ENCODE assay signal across 8 cellular contexts in genomic region chr16:68257906-68258800, GRCh38. TPM values are rescaled to one million over a fixed set of nuclear protein-coding genes. Genes with fewer than 3 reads are reported as not detected.
A peak's percentile ranks its signal among the peaks of the same experiment; 100 is the strongest.
DNase-seq lines count a peak whose midpoint lies in the region; ATAC-seq and TF ChIP-seq lines count a peak whose summit lies in the region.

No MANE protein-coding gene starts in this region.

- in situ Hi-C loops in mammary epithelial cell (cut with MboI; ENCODE audit: low sequenced_read_pairs in 2 of 2), result loop anchor here (5.0 to 25.0 kb wide), 2 partner anchors 74 to 229 kb away; no protein-coding TSS in a partner anchor

- H2AFZ ChIP-seq in DND-41 (ENCODE audit: low read depth, low read length), result no peak overlapping the region
- no peak overlapping the region for H2AFZ ChIP-seq in mammary epithelial cell (ENCODE audit: low read depth, low read length)

- DNase-seq in DND-41, result no peak
- DNase-seq in HPDE6-E6E7 (ENCODE audit: extremely low spot score), result peak; percentile 49
- peak; percentile 54 for DNase-seq in mammary epithelial cell
- DNase-seq in naive thymus-derived CD4-positive, alpha-beta T cell, result no peak
- no peak for DNase-seq in SJCRH30
- no peak for DNase-seq in NCI-H748 (lab: John Stamatoyannopoulos, UW; ENCODE audit: unreplicated experiment)
- DNase-seq in stimulated activated CD8-positive, alpha-beta memory T cell treated with anti-CD3 and anti-CD28 coated beads, Interleukin-4, amount 100 ng/mL, for 48 hours, result no peak

- no peak for TF ChIP-seq CTCF in DND-41 (IDR thresholded peaks at IDR 0.05; ENCODE audit: borderline replicate concordance, extremely low read depth, low read length, poor library complexity, severe bottlenecking)
- TF ChIP-seq CTCF in mammary epithelial cell (conservative IDR thresholded peaks at IDR 0.05 in 1 of 2, IDR thresholded peaks at IDR 0.05 in 1 of 2; ENCODE audit: extremely low read depth in 1 of 2, insufficient read depth in 1 of 2, low read depth in 1 of 2, low read length in 2 of 2), result no peak

- dilution Hi-C loops in mammary epithelial cell (cut with HindIII; ENCODE audit: low sequenced_read_pairs), result no loop called here

- H3K4me3 ChIP-seq in DND-41 (ENCODE audit: low read depth in 1 of 2, low read length in 2 of 2) (peak overlapping the region in 1 of 2 experiments; percentile 11; a peak in 1 of 4 replicates), mammary epithelial cell (replicated peaks in 1 of 3; ENCODE audit: insufficient read depth in 1 of 3, low read depth in 2 of 3, low read length in 3 of 3) (no peak overlapping the region), SJCRH30 (no peak overlapping the region)
- H3K4me3 ChIP-seq in naive thymus-derived CD4-positive, alpha-beta T cell (ENCODE audit: low read length), result no peak overlapping the region

- peaks cover 7 to 33% (median 24%) of the 10 kb centered on the region in 7 donors for H3K4me1 Mint-ChIP-seq in naive thymus-derived CD4-positive, alpha-beta T cell

- no peak for ATAC-seq in DND-41 (ENCODE audit: insufficient read depth, low read depth)
- peak; percentile 52 for ATAC-seq in naive thymus-derived CD4-positive, alpha-beta T cell
- ATAC-seq in GM19455 (IDR thresholded peaks at IDR 0.05; ENCODE audit: unreplicated experiment), result no peak

- H3K36me3 ChIP-seq in DND-41 (ENCODE audit: insufficient read depth, low read length) (peaks cover 60% of the 10 kb centered on the region), mammary epithelial cell (ENCODE audit: insufficient read depth, low read length) (peaks cover 4% of the 10 kb centered on the region), SJCRH30 (no peaks in the 10 kb centered on the region)
- peaks cover 0 to 46% (median 5%) of the 10 kb centered on the region in 3 experiments for H3K36me3 ChIP-seq in naive thymus-derived CD4-positive, alpha-beta T cell (ENCODE audit: control insufficient read depth in 2 of 3, insufficient read depth in 3 of 3, low read length in 3 of 3)

- peaks cover 53% of the 10 kb centered on the region for H3K4me1 ChIP-seq in DND-41 (ENCODE audit: insufficient read depth, low read length)
- H3K4me1 ChIP-seq in mammary epithelial cell (ENCODE audit: insufficient read depth, low read length), result peaks cover 8% of the 10 kb centered on the region
- H3K4me1 ChIP-seq in naive thymus-derived CD4-positive, alpha-beta T cell (ENCODE audit: control insufficient read depth in 2 of 2, insufficient read depth in 2 of 2, low read length in 2 of 2), result peaks cover 0 to 18% of the 10 kb centered on the region in 2 donors
- H3K4me1 ChIP-seq in SJCRH30, result no peaks in the 10 kb centered on the region

- H3K27ac ChIP-seq in DND-41 (ENCODE audit: low read length) (peak overlapping the region; percentile 97), mammary epithelial cell (ENCODE audit: insufficient read depth, low read depth, low read length) (no peak overlapping the region), SJCRH30 (no peak overlapping the region)
- no peak overlapping the region for H3K27ac ChIP-seq in naive thymus-derived CD4-positive, alpha-beta T cell (ENCODE audit: low read depth, low read length)

- peak overlapping the region; percentile 58 for H3K9ac ChIP-seq in DND-41 (ENCODE audit: low read depth, low read length)
- H3K9ac ChIP-seq in mammary epithelial cell (ENCODE audit: insufficient read depth, low read length), result no peak overlapping the region

- CTCF ChIA-PET in mammary epithelial cell (lab: Charles Lee; ENCODE audit: low non-redundant PET), result no interaction called here
- CTCF ChIA-PET in naive thymus-derived CD4-positive, alpha-beta T cell (lab: Charles Lee), result interaction anchor here (0.6 to 9.0 kb wide), 4 partner anchors 26 to 976 kb away, joined by 3 to 317 read pairs (median 114); no protein-coding TSS in a partner anchor

- H3K79me2 ChIP-seq in DND-41 (ENCODE audit: insufficient read depth, low read length) (peaks cover 10% of the 10 kb centered on the region; the same call in 1 of the 2 replicates), mammary epithelial cell (ENCODE audit: insufficient read depth, low read length) (no peaks in the 10 kb centered on the region)

- POLR2A ChIA-PET in naive thymus-derived CD4-positive, alpha-beta T cell (lab: Charles Lee), result interaction anchor here (0.6 to 25.4 kb wide), 4 partner anchors 21 to 667 kb away, joined by 3 to 531 read pairs (median 3); no protein-coding TSS in a partner anchor

- H3K9me3 ChIP-seq in DND-41 (ENCODE audit: insufficient read depth, low read length, severe bottlenecking), result no peaks in the 10 kb centered on the region
- H3K9me3 ChIP-seq in mammary epithelial cell (replicated peaks; ENCODE audit: insufficient read depth, low read length), result no peaks in the 10 kb centered on the region
- no peaks in the 10 kb centered on the region for H3K9me3 ChIP-seq in naive thymus-derived CD4-positive, alpha-beta T cell (ENCODE audit: control insufficient read depth in 2 of 3, low read length in 3 of 3)
- no peaks in the 10 kb centered on the region for H3K9me3 ChIP-seq in SJCRH30 (replicated peaks)

- H3K4me2 ChIP-seq in DND-41 (ENCODE audit: insufficient read depth, low read length) (peak overlapping the region; percentile 54), mammary epithelial cell (ENCODE audit: insufficient read depth, low read depth, low read length) (no peak overlapping the region)

- no peaks in the 10 kb centered on the region for H3K9me3 Mint-ChIP-seq in naive thymus-derived CD4-positive, alpha-beta T cell

- no peaks in the 10 kb centered on the region for H4K20me1 ChIP-seq in DND-41 (ENCODE audit: insufficient read depth, low read length)
- H4K20me1 ChIP-seq in mammary epithelial cell (ENCODE audit: insufficient read depth, low read length), result no peaks in the 10 kb centered on the region

- H3K27me3 ChIP-seq in DND-41 (ENCODE audit: insufficient read depth, low read length, poor library complexity) (no peaks in the 10 kb centered on the region), mammary epithelial cell (ENCODE audit: insufficient read depth, low read length) (no peaks in the 10 kb centered on the region), SJCRH30 (no peaks in the 10 kb centered on the region)
- no peaks in the 10 kb centered on the region for H3K27me3 ChIP-seq in naive thymus-derived CD4-positive, alpha-beta T cell (ENCODE audit: control insufficient read depth in 2 of 2, insufficient read depth in 2 of 2, low read length in 2 of 2)

- H3K27me3 Mint-ChIP-seq in naive thymus-derived CD4-positive, alpha-beta T cell, result no peaks in the 10 kb centered on the region

- no TSS peak for BruUV-seq in mammary epithelial cell (replicated peaks; lab: Mats Ljungman, UMichigan)

- peaks cover 0 to 19% (median 0%) of the 10 kb centered on the region in 5 donors for H3K36me3 Mint-ChIP-seq in naive thymus-derived CD4-positive, alpha-beta T cell

- H3K27ac Mint-ChIP-seq in naive thymus-derived CD4-positive, alpha-beta T cell, result peak overlapping the region in 7 of 9 donors; percentile 17 to 80 (median 30)

- H3K4me3 Mint-ChIP-seq in naive thymus-derived CD4-positive, alpha-beta T cell, result no peak overlapping the region

- 79% methylated on average over 11 of the region's 13 CpGs for WGBS in mammary epithelial cell (ENCODE audit: low coverage, missing lambda C conversion rate)

- intact Hi-C loops in mammary epithelial cell (cut with micrococcal nuclease), result no loop called here
- intact Hi-C loops in naive thymus-derived CD4-positive, alpha-beta T cell (cut with micrococcal nuclease), result loop anchor here in 1 of 2 donors (1.0 kb wide), 1 partner anchor 70 kb away; no protein-coding TSS in a partner anchor

RNA-seq across cellular contexts. Expression of gene SLC7A6, which starts 6.2 kb away (rescaled TPM):
- 10 to 100 TPM; 27.0 to 37.1 TPM for total RNA-seq in mammary epithelial cell
- polyA plus RNA-seq in mammary epithelial cell, result 19.3 TPM
- polyA minus RNA-seq in mammary epithelial cell, result 35.1 TPM
- 100 to 1,000 TPM; 112 to 248 (median 207) TPM for total RNA-seq in naive thymus-derived CD4-positive, alpha-beta T cell
- 10 to 100 TPM; 29.3 to 31.1 TPM for polyA plus RNA-seq in naive thymus-derived CD4-positive, alpha-beta T cell
- 17.4 TPM in 2 replicates for total RNA-seq in SJCRH30 (2014; rRNA removed; shearing (Covaris generic))

RNA-seq across cellular contexts. Expression of gene PLA2G15, which starts 13.0 kb away (rescaled TPM):
- total RNA-seq in mammary epithelial cell, result 10 to 100 TPM; 12.4 to 19.8 TPM
- polyA plus RNA-seq in mammary epithelial cell, result 15.6 TPM
- 14.3 TPM for polyA minus RNA-seq in mammary epithelial cell
- total RNA-seq in naive thymus-derived CD4-positive, alpha-beta T cell, result 10 to 100 TPM in 2 of 5 experiments, 1 to 10 TPM in 3; 8.5 to 16.8 (median 9.9) TPM
- polyA plus RNA-seq in naive thymus-derived CD4-positive, alpha-beta T cell, result 10 to 100 TPM in 1 of 2 donors, 1 to 10 TPM in 1; 6.8 to 15.6 TPM
- 7.4 and 9.0 TPM in 2 replicates for total RNA-seq in SJCRH30 (2014; rRNA removed; shearing (Covaris generic))

RNA-seq across cellular contexts. Expression of gene ESRP2, which starts 22.2 kb away (rescaled TPM):
- 10 to 100 TPM; 24.3 to 47.7 TPM for total RNA-seq in mammary epithelial cell
- 35.4 TPM for polyA plus RNA-seq in mammary epithelial cell
- 41.2 TPM for polyA minus RNA-seq in mammary epithelial cell
- total RNA-seq in naive thymus-derived CD4-positive, alpha-beta T cell, result not detected
- under 1 TPM; 0.11 to 0.29 TPM for polyA plus RNA-seq in naive thymus-derived CD4-positive, alpha-beta T cell
- total RNA-seq in SJCRH30 (2014; rRNA removed; shearing (Covaris generic)), result 0.24 TPM in 1 of 2 replicates, not detected in the other

RNA-seq across cellular contexts. Expression of gene SLC7A6OS, which starts 52.6 kb away (rescaled TPM):
- total RNA-seq in mammary epithelial cell, result 10 to 100 TPM; 11.5 to 15.6 TPM
- 6.5 TPM for polyA plus RNA-seq in mammary epithelial cell
- 3.9 TPM for polyA minus RNA-seq in mammary epithelial cell
- 10 to 100 TPM; 31.4 to 50.3 (median 34.8) TPM for total RNA-seq in naive thymus-derived CD4-positive, alpha-beta T cell
- 10 to 100 TPM; 22.1 to 35.6 TPM for polyA plus RNA-seq in naive thymus-derived CD4-positive, alpha-beta T cell
- total RNA-seq in SJCRH30 (2014; rRNA removed; shearing (Covaris generic)), result 7.9 and 11.5 TPM in 2 replicates

RNA-seq across cellular contexts. Expression of gene PRMT7, which starts 52.7 kb away (rescaled TPM):
- total RNA-seq in mammary epithelial cell, result 10 to 100 TPM; 31.9 to 38.3 TPM
- polyA plus RNA-seq in mammary epithelial cell, result 35.5 TPM
- 14.6 TPM for polyA minus RNA-seq in mammary epithelial cell
- total RNA-seq in naive thymus-derived CD4-positive, alpha-beta T cell, result 10 to 100 TPM; 60.8 to 95.1 (median 89.4) TPM
- 10 to 100 TPM; 42.5 to 47.6 TPM for polyA plus RNA-seq in naive thymus-derived CD4-positive, alpha-beta T cell
- total RNA-seq in SJCRH30 (2014; rRNA removed; shearing (Covaris generic)), result 34.7 and 39.5 TPM in 2 replicates

Comparison
In these comparisons a context has a peak if more than half of its experiments do, and no peak if none do; other contexts are left out.
1. DNase-seq: peak in HPDE6-E6E7 (single experiment) and mammary epithelial cell (single experiment); none in DND-41 (single experiment), naive thymus-derived CD4-positive, alpha-beta T cell (0 of 9), SJCRH30 (0 of 2), NCI-H748 (single experiment) and stimulated activated CD8-positive, alpha-beta memory T cell treated with anti-CD3 and anti-CD28 coated beads, Interleukin-4, amount 100 ng/mL, for 48 hours (single experiment).
2. RNA of gene ESRP2, which starts 22.2 kb away (total RNA-seq): 24.3 to 47.7 TPM in mammary epithelial cell; 0.24 TPM in SJCRH30 and not detected in naive thymus-derived CD4-positive, alpha-beta T cell; every median in the first group is over 10 times any median in the second.